7 cellular contexts compared by ENCODE assay signal in the genomic region with DNA sequence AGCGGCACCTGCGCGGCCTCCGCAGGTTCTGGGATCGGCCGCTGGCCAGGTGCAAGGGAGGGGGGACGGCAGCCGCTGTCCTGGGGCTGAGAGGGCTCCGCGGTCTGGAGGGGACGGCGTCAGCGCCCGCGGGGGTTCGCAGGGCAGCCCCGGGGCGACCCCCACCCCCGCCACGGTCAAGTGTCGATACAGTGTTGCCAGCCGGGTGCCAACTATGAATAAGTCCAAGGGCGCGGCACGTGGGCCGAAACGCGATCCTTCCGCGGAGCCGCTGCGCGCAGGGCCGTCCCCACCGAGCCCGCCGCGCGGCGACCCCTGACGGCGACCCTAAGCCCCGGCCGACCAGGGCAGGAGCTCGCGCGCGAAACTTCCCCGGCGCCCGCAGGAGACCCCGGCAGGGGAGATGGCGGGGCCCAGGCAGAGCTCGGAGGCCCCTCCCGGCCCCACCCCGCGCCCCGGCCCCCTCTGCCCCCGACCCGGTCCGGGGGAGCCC.
DNase-seq lines count a peak whose midpoint lies in the region; ATAC-seq and TF ChIP-seq lines count a peak whose summit lies in the region.

No MANE protein-coding gene starts in this region.

- no peak for ATAC-seq in GM19324 (IDR thresholded peaks at IDR 0.05; ENCODE audit: low FRiP score, unreplicated experiment)
- ATAC-seq in HG02759 (IDR thresholded peaks at IDR 0.05; ENCODE audit: unreplicated experiment) = no peak

- H3K9me3 ChIP-seq in neuron (ENCODE audit: low read length) = no peaks in the 10 kb centered on the region

- H3K4me1 ChIP-seq in neuron (ENCODE audit: insufficient read depth, low read length) = peaks cover 22% of the 10 kb centered on the region

- peaks cover 7% of the 10 kb centered on the region for H3K36me3 ChIP-seq in neuron (ENCODE audit: insufficient read depth, low read length)

- peak overlapping the region; percentile 78 for H2AFZ ChIP-seq in neuron (ENCODE audit: low read depth, low read length)

- TF ChIP-seq CTCF in GM12865 (IDR thresholded peaks at IDR 0.05; ENCODE audit: insufficient read depth, low read depth, low read length, missing control alignments) (no peak), NB4 (IDR thresholded peaks at IDR 0.05; ENCODE audit: low read depth, low read length) (no peak)

- H3K4me3 ChIP-seq in GM12865 (ENCODE audit: low read depth, low read length) = peak overlapping the region; percentile 73
- peak overlapping the region; percentile 25 for H3K4me3 ChIP-seq in NB4 (ENCODE audit: low read depth, low read length)
- H3K4me3 ChIP-seq in neuron (ENCODE audit: low read length) = peak overlapping the region; percentile 70

- TF ChIP-seq POLR2A in NB4 (IDR thresholded peaks at IDR 0.05; ENCODE audit: extremely low read depth, insufficient read length) = no peak

- H3K27me3 ChIP-seq in neuron (ENCODE audit: insufficient read depth, low read length) = no peaks in the 10 kb centered on the region

- DNase-seq in GM12865 (ENCODE audit: low read depth) (peak; percentile 60), NB4 (ENCODE audit: low read depth) (peak; percentile 53), fibroblast of peridontal ligament (ENCODE audit: extremely low read depth) (peak; percentile 13)
- peak; percentile 76 for DNase-seq in activated CD8-positive, alpha-beta memory T cell treated with anti-CD3 and anti-CD28 coated beads for 24 hours

Comparison
In these comparisons a context has a peak if more than half of its experiments do, and no peak if none do; other contexts are left out.
1. DNase-seq: peak in every context shown above with its lines; median percentile 76 in activated CD8-positive, alpha-beta memory T cell treated with anti-CD3 and anti-CD28 coated beads for 24 hours; 60 in GM12865; 53 in NB4; 13 in fibroblast of peridontal ligament.